ENCODE assay signal across 26 cellular contexts in genomic region chr6:12606616-12607015, GRCh38.
"Had no signal": no experiment of that assay in that cellular context is flagged by ENCODE, and none has a peak within 500 bp of the region (broad histone marks: within the 10 kb centered on the region; RNA-seq: fewer than 3 reads in every experiment).

No MANE protein-coding gene starts in this region.

- H3K36me3 ChIP-seq: brain microvascular endothelial cell, cardiac muscle cell had no signal

- H3K4me2 ChIP-seq: PC-9 had no signal

- H2AFZ ChIP-seq: PC-9 had no signal

- H3K4me3 ChIP-seq: cardiac muscle cell, PC-9, SK-N-MC had no signal

- H3K27me3 ChIP-seq: brain microvascular endothelial cell, cardiac muscle cell had no signal

- H3K27ac ChIP-seq: brain microvascular endothelial cell, cardiac muscle cell, PC-9, SK-N-MC, VCaP had no signal

- FAIRE-seq: TTC549 had no signal

- ATAC-seq: T-cell had no signal

- DNase-seq: activated CD4-positive, alpha-beta T cell treated with anti-CD3 and anti-CD28 coated beads, Interleukin-2, amount 50 U/mL, for 1 hour; activated CD4-positive, CD25-positive, alpha-beta regulatory T cell; activated CD8-positive, alpha-beta memory T cell treated with anti-CD3 and anti-CD28 coated beads, Interleukin-2, amount 50 U/mL, for 4 hours; activated CD8-positive, alpha-beta T cell treated with anti-CD3 and anti-CD28 coated beads for 36 hours; activated gamma-delta T cell treated with Interleukin-2 at 50 U/mL for 16 hours; activated naive CD4-positive, alpha-beta T cell treated with anti-CD3 and anti-CD28 coated beads, Interleukin-2, amount 10 ng/mL, durations not matched to agents 7 days and 5 days; activated naive CD8-positive, alpha-beta T cell treated with anti-CD3 and anti-CD28 coated beads for 36 hours; activated T-cell treated with anti-CD3 and anti-CD28 coated beads, Interleukin-2, amount 50 U/mL, for 72 hours; brain microvascular endothelial cell; Karpas-422; NCI-H1092; NCI-H1417; NCI-H1694; NCI-H2029; NCI-H2107; NCI-H510A treated with DMSO at 0.1 percent for 48 hours; NCI-H69; NK-92 treated with Interleukin-12 subunit alpha and Interleukin-12 subunit beta, amount 100 ng/mL, for 24 hours; PC-9; T-cell; T-helper 2 cell; T1000 had no signal
